In the genomic region with DNA sequence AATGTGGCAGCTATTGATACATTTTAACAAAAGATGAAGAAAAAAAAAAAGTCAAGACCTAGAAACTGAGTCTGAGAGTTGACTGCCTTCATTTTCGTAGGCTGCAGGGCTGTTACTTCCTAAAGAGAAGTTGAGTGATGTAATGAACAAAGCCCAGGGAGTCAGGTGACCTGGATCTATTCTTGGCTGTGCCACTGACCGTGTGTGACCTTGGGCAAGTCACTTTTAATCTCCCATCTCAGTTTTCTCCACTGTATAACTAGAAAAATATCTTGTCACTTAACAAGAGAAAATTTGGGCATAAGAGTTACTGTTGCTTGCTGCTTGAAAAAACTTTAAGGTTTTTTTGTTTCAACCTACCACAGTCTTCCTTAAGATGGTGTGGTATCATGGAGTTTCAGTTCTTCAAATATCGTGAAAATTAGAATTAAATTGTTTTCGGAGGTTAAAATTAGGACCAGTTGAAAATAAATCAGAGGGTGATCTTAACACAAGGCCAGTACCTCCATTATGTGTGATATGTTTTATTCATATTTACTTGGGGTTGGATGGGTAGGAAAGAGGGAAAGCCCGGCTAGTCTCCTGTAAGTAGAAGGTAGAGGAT, we compare ENCODE assay signal across 1 cellular context.
TF ChIP-seq lines count a peak whose summit lies in the region.

No MANE protein-coding gene starts in this region.

TF ChIP-seq in GM12878, 131 proteins besides CTCF, POLR2A, EP300 and RAD21 (continued from another document and continues in another):
- TF ChIP-seq, protein P1, sequence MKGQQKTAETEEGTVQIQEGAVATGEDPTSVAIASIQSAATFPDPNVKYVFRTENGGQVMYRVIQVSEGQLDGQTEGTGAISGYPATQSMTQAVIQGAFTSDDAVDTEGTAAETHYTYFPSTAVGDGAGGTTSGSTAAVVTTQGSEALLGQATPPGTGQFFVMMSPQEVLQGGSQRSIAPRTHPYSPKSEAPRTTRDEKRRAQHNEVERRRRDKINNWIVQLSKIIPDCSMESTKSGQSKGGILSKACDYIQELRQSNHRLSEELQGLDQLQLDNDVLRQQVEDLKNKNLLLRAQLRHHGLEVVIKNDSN (IDR thresholded peaks at IDR 0.05; ENCODE audit: borderline replicate concordance, extremely low read length, insufficient read depth, low read depth, low read length), result peak; percentile 25
- TF ChIP-seq RBBP5 (conservative IDR thresholded peaks at IDR 0.05), result no peak
- no peak for TF ChIP-seq SREBF1 (IDR thresholded peaks at IDR 0.05; ENCODE audit: low read length)
- no peak for TF ChIP-seq SIN3A (IDR thresholded peaks at IDR 0.05; ENCODE audit: low read depth, low read length)
- peak; percentile 68 for TF ChIP-seq MEF2B (IDR thresholded peaks at IDR 0.05; ENCODE audit: partially characterized antibody, poor library complexity, severe bottlenecking)
- no peak for TF ChIP-seq CHD2 (IDR thresholded peaks at IDR 0.05; ENCODE audit: borderline replicate concordance, low read depth, low read length)
- TF ChIP-seq ZNF217 (IDR thresholded peaks at IDR 0.05), result no peak
- TF ChIP-seq CBX3 (IDR thresholded peaks at IDR 0.05; ENCODE audit: borderline replicate concordance, low read depth), result no peak
- TF ChIP-seq, protein P2, sequence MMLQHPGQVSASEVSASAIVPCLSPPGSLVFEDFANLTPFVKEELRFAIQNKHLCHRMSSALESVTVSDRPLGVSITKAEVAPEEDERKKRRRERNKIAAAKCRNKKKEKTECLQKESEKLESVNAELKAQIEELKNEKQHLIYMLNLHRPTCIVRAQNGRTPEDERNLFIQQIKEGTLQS (IDR thresholded peaks at IDR 0.05; ENCODE audit: borderline replicate concordance, extremely low read depth, low read depth, low read length), result no peak
- TF ChIP-seq RAD51 (IDR thresholded peaks at IDR 0.05), result peak; percentile 75
- TF ChIP-seq HDAC2 (IDR thresholded peaks at IDR 0.05), result no peak
- TF ChIP-seq, protein P3, sequence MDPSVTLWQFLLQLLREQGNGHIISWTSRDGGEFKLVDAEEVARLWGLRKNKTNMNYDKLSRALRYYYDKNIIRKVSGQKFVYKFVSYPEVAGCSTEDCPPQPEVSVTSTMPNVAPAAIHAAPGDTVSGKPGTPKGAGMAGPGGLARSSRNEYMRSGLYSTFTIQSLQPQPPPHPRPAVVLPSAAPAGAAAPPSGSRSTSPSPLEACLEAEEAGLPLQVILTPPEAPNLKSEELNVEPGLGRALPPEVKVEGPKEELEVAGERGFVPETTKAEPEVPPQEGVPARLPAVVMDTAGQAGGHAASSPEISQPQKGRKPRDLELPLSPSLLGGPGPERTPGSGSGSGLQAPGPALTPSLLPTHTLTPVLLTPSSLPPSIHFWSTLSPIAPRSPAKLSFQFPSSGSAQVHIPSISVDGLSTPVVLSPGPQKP (IDR thresholded peaks at IDR 0.05; ENCODE audit: low read depth, low read length), result no peak
- no peak for TF ChIP-seq ETV6 (conservative IDR thresholded peaks at IDR 0.05 in 1 of 2, IDR thresholded peaks at IDR 0.05 in 1 of 2; ENCODE audit: borderline replicate concordance in 1 of 2, low read depth in 1 of 2)
- no peak for TF ChIP-seq CHD1 (IDR thresholded peaks at IDR 0.05; ENCODE audit: low read depth, low read length)
- TF ChIP-seq NFXL1 (IDR thresholded peaks at IDR 0.05; ENCODE audit: borderline replicate concordance), result no peak
- TF ChIP-seq, protein P4, sequence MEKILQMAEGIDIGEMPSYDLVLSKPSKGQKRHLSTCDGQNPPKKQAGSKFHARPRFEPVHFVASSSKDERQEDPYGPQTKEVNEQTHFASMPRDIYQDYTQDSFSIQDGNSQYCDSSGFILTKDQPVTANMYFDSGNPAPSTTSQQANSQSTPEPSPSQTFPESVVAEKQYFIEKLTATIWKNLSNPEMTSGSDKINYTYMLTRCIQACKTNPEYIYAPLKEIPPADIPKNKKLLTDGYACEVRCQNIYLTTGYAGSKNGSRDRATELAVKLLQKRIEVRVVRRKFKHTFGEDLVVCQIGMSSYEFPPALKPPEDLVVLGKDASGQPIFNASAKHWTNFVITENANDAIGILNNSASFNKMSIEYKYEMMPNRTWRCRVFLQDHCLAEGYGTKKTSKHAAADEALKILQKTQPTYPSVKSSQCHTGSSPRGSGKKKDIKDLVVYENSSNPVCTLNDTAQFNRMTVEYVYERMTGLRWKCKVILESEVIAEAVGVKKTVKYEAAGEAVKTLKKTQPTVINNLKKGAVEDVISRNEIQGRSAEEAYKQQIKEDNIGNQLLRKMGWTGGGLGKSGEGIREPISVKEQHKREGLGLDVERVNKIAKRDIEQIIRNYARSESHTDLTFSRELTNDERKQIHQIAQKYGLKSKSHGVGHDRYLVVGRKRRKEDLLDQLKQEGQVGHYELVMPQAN (conservative IDR thresholded peaks at IDR 0.05), result no peak
- no peak for TF ChIP-seq ZNF274 (IDR thresholded peaks at IDR 0.05; ENCODE audit: insufficient read depth, insufficient read length)
- TF ChIP-seq, protein P5, sequence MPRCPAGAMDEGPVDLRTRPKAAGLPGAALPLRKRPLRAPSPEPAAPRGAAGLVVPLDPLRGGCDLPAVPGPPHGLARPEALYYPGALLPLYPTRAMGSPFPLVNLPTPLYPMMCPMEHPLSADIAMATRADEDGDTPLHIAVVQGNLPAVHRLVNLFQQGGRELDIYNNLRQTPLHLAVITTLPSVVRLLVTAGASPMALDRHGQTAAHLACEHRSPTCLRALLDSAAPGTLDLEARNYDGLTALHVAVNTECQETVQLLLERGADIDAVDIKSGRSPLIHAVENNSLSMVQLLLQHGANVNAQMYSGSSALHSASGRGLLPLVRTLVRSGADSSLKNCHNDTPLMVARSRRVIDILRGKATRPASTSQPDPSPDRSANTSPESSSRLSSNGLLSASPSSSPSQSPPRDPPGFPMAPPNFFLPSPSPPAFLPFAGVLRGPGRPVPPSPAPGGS (IDR thresholded peaks at IDR 0.05; ENCODE audit: borderline replicate concordance, insufficient read depth, low read depth, low read length, poor library complexity, severe bottlenecking), result no peak
- no peak for TF ChIP-seq KAT2A (conservative IDR thresholded peaks at IDR 0.05; ENCODE audit: control insufficient read depth, low read depth, low read length)
- TF ChIP-seq JUND (IDR thresholded peaks at IDR 0.05; ENCODE audit: low read depth, low read length), result no peak
- TF ChIP-seq, protein P6, sequence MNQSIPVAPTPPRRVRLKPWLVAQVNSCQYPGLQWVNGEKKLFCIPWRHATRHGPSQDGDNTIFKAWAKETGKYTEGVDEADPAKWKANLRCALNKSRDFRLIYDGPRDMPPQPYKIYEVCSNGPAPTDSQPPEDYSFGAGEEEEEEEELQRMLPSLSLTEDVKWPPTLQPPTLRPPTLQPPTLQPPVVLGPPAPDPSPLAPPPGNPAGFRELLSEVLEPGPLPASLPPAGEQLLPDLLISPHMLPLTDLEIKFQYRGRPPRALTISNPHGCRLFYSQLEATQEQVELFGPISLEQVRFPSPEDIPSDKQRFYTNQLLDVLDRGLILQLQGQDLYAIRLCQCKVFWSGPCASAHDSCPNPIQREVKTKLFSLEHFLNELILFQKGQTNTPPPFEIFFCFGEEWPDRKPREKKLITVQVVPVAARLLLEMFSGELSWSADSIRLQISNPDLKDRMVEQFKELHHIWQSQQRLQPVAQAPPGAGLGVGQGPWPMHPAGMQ (IDR thresholded peaks at IDR 0.05; ENCODE audit: borderline replicate concordance), result no peak
- no peak for TF ChIP-seq PAX8 (IDR thresholded peaks at IDR 0.05)
- TF ChIP-seq, protein P7, sequence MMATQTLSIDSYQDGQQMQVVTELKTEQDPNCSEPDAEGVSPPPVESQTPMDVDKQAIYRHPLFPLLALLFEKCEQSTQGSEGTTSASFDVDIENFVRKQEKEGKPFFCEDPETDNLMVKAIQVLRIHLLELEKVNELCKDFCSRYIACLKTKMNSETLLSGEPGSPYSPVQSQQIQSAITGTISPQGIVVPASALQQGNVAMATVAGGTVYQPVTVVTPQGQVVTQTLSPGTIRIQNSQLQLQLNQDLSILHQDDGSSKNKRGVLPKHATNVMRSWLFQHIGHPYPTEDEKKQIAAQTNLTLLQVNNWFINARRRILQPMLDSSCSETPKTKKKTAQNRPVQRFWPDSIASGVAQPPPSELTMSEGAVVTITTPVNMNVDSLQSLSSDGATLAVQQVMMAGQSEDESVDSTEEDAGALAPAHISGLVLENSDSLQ (IDR thresholded peaks at IDR 0.05), result no peak
- TF ChIP-seq, protein P8, sequence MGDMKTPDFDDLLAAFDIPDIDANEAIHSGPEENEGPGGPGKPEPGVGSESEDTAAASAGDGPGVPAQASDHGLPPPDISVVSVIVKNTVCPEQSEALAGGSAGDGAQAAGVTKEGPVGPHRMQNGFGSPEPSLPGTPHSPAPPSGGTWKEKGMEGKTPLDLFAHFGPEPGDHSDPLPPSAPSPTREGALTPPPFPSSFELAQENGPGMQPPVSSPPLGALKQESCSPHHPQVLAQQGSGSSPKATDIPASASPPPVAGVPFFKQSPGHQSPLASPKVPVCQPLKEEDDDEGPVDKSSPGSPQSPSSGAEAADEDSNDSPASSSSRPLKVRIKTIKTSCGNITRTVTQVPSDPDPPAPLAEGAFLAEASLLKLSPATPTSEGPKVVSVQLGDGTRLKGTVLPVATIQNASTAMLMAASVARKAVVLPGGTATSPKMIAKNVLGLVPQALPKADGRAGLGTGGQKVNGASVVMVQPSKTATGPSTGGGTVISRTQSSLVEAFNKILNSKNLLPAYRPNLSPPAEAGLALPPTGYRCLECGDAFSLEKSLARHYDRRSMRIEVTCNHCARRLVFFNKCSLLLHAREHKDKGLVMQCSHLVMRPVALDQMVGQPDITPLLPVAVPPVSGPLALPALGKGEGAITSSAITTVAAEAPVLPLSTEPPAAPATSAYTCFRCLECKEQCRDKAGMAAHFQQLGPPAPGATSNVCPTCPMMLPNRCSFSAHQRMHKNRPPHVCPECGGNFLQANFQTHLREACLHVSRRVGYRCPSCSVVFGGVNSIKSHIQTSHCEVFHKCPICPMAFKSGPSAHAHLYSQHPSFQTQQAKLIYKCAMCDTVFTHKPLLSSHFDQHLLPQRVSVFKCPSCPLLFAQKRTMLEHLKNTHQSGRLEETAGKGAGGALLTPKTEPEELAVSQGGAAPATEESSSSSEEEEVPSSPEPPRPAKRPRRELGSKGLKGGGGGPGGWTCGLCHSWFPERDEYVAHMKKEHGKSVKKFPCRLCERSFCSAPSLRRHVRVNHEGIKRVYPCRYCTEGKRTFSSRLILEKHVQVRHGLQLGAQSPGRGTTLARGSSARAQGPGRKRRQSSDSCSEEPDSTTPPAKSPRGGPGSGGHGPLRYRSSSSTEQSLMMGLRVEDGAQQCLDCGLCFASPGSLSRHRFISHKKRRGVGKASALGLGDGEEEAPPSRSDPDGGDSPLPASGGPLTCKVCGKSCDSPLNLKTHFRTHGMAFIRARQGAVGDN (IDR thresholded peaks at IDR 0.05), result no peak
- TF ChIP-seq ASH2L (IDR thresholded peaks at IDR 0.05; ENCODE audit: borderline replicate concordance, low read depth), result no peak
- no peak for TF ChIP-seq SREBF2 (IDR thresholded peaks at IDR 0.05; ENCODE audit: low read length)
- TF ChIP-seq YBX1 (IDR thresholded peaks at IDR 0.05), result no peak
- no peak for TF ChIP-seq GABPA (IDR thresholded peaks at IDR 0.05; ENCODE audit: low read depth)
- TF ChIP-seq EGR1 (IDR thresholded peaks at IDR 0.05; ENCODE audit: borderline replicate concordance in 1 of 2, low read depth in 2 of 2, low read length in 2 of 2), result no peak
- no peak for TF ChIP-seq MYB (IDR thresholded peaks at IDR 0.05; ENCODE audit: borderline replicate concordance, low read depth, low read length)
- TF ChIP-seq NR2F1 (conservative IDR thresholded peaks at IDR 0.05), result no peak
- TF ChIP-seq, protein P9, sequence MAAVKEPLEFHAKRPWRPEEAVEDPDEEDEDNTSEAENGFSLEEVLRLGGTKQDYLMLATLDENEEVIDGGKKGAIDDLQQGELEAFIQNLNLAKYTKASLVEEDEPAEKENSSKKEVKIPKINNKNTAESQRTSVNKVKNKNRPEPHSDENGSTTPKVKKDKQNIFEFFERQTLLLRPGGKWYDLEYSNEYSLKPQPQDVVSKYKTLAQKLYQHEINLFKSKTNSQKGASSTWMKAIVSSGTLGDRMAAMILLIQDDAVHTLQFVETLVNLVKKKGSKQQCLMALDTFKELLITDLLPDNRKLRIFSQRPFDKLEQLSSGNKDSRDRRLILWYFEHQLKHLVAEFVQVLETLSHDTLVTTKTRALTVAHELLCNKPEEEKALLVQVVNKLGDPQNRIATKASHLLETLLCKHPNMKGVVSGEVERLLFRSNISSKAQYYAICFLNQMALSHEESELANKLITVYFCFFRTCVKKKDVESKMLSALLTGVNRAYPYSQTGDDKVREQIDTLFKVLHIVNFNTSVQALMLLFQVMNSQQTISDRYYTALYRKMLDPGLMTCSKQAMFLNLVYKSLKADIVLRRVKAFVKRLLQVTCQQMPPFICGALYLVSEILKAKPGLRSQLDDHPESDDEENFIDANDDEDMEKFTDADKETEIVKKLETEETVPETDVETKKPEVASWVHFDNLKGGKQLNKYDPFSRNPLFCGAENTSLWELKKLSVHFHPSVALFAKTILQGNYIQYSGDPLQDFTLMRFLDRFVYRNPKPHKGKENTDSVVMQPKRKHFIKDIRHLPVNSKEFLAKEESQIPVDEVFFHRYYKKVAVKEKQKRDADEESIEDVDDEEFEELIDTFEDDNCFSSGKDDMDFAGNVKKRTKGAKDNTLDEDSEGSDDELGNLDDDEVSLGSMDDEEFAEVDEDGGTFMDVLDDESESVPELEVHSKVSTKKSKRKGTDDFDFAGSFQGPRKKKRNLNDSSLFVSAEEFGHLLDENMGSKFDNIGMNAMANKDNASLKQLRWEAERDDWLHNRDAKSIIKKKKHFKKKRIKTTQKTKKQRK (IDR thresholded peaks at IDR 0.05; ENCODE audit: low read depth, low read length), result no peak
- no peak for TF ChIP-seq CREB1 (IDR thresholded peaks at IDR 0.05; ENCODE audit: low read depth)
- TF ChIP-seq RB1 (IDR thresholded peaks at IDR 0.05; ENCODE audit: borderline replicate concordance), result no peak
- TF ChIP-seq MEF2A (IDR thresholded peaks at IDR 0.05; ENCODE audit: insufficient read depth, low read depth, low read length), result 0 out of 2 replicates have a peak, but pooled peaks have one; percentile 20
- TF ChIP-seq ZBED1 (IDR thresholded peaks at IDR 0.05; ENCODE audit: borderline replicate concordance), result no peak
- TF ChIP-seq SUZ12 (IDR thresholded peaks at IDR 0.05; ENCODE audit: unreplicated experiment), result no peak
- TF ChIP-seq, protein P10, sequence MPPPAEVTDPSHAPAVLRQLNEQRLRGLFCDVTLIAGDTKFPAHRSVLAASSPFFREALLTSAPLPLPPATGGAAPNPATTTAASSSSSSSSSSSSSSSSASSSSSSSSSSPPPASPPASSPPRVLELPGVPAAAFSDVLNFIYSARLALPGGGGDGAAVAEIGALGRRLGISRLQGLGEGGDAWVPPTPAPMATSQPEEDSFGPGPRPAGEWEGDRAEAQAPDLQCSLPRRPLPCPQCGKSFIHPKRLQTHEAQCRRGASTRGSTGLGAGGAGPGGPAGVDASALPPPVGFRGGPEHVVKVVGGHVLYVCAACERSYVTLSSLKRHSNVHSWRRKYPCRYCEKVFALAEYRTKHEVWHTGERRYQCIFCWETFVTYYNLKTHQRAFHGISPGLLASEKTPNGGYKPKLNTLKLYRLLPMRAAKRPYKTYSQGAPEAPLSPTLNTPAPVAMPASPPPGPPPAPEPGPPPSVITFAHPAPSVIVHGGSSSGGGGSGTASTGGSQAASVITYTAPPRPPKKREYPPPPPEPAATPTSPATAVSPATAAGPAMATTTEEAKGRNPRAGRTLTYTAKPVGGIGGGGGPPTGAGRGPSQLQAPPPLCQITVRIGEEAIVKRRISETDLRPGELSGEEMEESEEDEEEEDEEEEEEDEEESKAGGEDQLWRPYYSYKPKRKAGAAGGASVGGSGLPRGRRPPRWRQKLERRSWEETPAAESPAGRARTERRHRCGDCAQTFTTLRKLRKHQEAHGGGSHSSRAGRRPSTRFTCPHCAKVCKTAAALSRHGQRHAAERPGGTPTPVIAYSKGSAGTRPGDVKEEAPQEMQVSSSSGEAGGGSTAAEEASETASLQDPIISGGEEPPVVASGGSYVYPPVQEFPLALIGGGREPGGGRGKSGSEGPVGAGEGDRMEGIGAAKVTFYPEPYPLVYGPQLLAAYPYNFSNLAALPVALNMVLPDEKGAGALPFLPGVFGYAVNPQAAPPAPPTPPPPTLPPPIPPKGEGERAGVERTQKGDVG (CRISPR knock-in tag; IDR thresholded peaks at IDR 0.05), result no peak
- TF ChIP-seq POLR2AphosphoS5 (IDR thresholded peaks at IDR 0.05; ENCODE audit: low read length), result no peak
- TF ChIP-seq SP1 (IDR thresholded peaks at IDR 0.05; ENCODE audit: low read depth, low read length), result no peak
